ENCODE assay signal across 8 cellular contexts in the genomic region with DNA sequence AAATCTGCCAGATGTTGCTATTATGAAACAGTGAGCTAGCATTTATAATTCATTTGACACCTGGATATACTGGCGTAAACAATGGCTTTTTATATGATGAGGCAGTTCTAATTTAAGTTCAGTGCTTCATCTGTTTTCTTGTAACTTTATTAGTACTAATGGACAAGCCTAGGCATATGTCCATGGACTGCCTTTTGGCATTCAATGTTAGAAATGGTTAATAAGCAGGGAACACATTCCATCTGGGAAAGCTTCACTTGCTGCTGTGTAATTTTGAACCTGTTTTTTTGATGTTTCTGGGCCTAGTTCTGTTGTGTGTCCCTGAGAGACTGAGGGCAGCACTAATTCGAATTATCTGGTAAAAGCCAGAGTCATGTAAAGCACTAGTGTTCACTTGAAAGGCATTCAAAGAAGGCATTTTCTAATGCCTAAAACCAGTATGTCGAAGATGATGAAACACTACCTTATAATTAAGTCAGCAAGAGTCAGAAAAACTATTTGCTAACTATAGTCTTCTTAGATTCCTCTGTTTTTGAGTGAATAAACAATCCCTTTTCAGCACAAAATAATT.
DNase-seq lines count a peak whose midpoint lies in the region; ATAC-seq, FAIRE-seq and TF ChIP-seq lines count a peak whose summit lies in the region.

No MANE protein-coding gene starts in this region.

- no peaks in the 10 kb centered on the region for H3K36me3 ChIP-seq in Panc1 (ENCODE audit: control insufficient read depth, insufficient read depth, low read length)
- H3K36me3 ChIP-seq in esophagus muscularis mucosa, result peaks cover 0 to 21% (median 10%) of the 10 kb centered on the region in 4 donors
- H3K36me3 ChIP-seq in pancreas, result no peaks in the 10 kb centered on the region

- H3K4me1 ChIP-seq in Panc1 (ENCODE audit: control insufficient read depth, insufficient read depth, low read length), result peaks cover 37% of the 10 kb centered on the region
- H3K4me1 ChIP-seq in esophagus muscularis mucosa, result peaks cover 30 to 41% (median 38%) of the 10 kb centered on the region in 4 donors
- H3K4me1 ChIP-seq in pancreas, result peaks cover 0 to 6% (median 0%) of the 10 kb centered on the region in 3 donors

- H3K9me3 ChIP-seq in Panc1 (ENCODE audit: control insufficient read depth, insufficient read depth, low read depth, low read length) (no peaks in the 10 kb centered on the region), esophagus muscularis mucosa (no peaks in the 10 kb centered on the region), pancreas (no peaks in the 10 kb centered on the region)

- no peak overlapping the region for H3K4me3 ChIP-seq in Panc1 (ENCODE audit: low read depth in 2 of 2, low read length in 2 of 2)
- no peak overlapping the region for H3K4me3 ChIP-seq in esophagus muscularis mucosa
- H3K4me3 ChIP-seq in pancreas, result no peak overlapping the region

- no TSS peak for BruUV-seq in Panc1 (replicated peaks; lab: Mats Ljungman, UMichigan)

- no peak for TF ChIP-seq POLR2A in esophagus muscularis mucosa (IDR thresholded peaks at IDR 0.05; ENCODE audit: low read depth)

- no peak for TF ChIP-seq EP300 in esophagus muscularis mucosa (IDR thresholded peaks at IDR 0.05)

- in situ Hi-C loops in Panc1 (cut with HindIII; ENCODE audit: low pct_unique_long_range_greater_than_20kb, low sequenced_read_pairs), result no loop called here

- intact Hi-C loops in Panc1 (cut with micrococcal nuclease; ENCODE audit: unreplicated experiment), result no loop called here
- intact Hi-C loops in esophagus muscularis mucosa (cut with DNase I), result loop anchor here (5.0 kb wide), 1 partner anchor 40 kb away; no protein-coding TSS in a partner anchor
- intact Hi-C loops in pancreas (cut with DNase I), result no loop called here

- WGBS in esophagus muscularis mucosa, result 25% methylated on average over 3 of the region's 3 CpGs
- 65 to 80% methylated on average over 3 of the region's 3 CpGs for WGBS in pancreas, 2 donors

- peak overlapping the region; percentile 89 for H3K27ac ChIP-seq in Panc1 (ENCODE audit: low read length)
- peak overlapping the region; percentile 71 to 80 (median 75) for H3K27ac ChIP-seq in esophagus muscularis mucosa (replicated peaks in 1 of 4)
- no peak overlapping the region for H3K27ac ChIP-seq in pancreas

- peak; percentile 67 for FAIRE-seq in pancreas (lab: Jason Lieb, UNC)

- H3K27me3 ChIP-seq in Panc1 (ENCODE audit: control insufficient read depth, insufficient read depth, low read length) (no peaks in the 10 kb centered on the region), esophagus muscularis mucosa (no peaks in the 10 kb centered on the region), pancreas (no peaks in the 10 kb centered on the region)

- peak; percentile 84 for DNase-seq in EL
- no peak for DNase-seq in Panc1 (ENCODE audit: low read depth, low spot score)
- DNase-seq in esophagus muscularis mucosa (ENCODE audit: extremely low spot score), result no peak
- DNase-seq in pancreas, result no peak
- no peak for DNase-seq in NCI-H2029 (lab: John Stamatoyannopoulos, UW)
- no peak for DNase-seq in SKM-1 (lab: John Stamatoyannopoulos, UW; ENCODE audit: unreplicated experiment)
- no peak for DNase-seq in NCI-H187 (lab: John Stamatoyannopoulos, UW)

- CTCF ChIA-PET in Panc1 (lab: Charles Lee), result no interaction called here

- POLR2A ChIA-PET in Panc1 (lab: Charles Lee), result interaction anchor here (0.6 kb wide), 1 partner anchor 20 kb away, joined by 5 read pairs; no protein-coding TSS in a partner anchor

- TF ChIP-seq CTCF in Panc1 (IDR thresholded peaks at IDR 0.05), result no peak
- no peak for TF ChIP-seq CTCF in esophagus muscularis mucosa (IDR thresholded peaks at IDR 0.05)
- no peak for TF ChIP-seq CTCF in pancreas (IDR thresholded peaks at IDR 0.05)

- no peak for ATAC-seq in Panc1
- ATAC-seq in pancreas, result no peak
- ATAC-seq in HG02840 (IDR thresholded peaks at IDR 0.05; ENCODE audit: low FRiP score, unreplicated experiment), result no peak

Comparison
In these comparisons a context has a peak if more than half of its experiments do, and no peak if none do; other contexts are left out.
1. H3K27ac ChIP-seq: peak in Panc1 (single experiment) and esophagus muscularis mucosa (4 of 4); none in pancreas (0 of 4).